ENCODE assay signal across 8 cellular contexts in the genomic region with DNA sequence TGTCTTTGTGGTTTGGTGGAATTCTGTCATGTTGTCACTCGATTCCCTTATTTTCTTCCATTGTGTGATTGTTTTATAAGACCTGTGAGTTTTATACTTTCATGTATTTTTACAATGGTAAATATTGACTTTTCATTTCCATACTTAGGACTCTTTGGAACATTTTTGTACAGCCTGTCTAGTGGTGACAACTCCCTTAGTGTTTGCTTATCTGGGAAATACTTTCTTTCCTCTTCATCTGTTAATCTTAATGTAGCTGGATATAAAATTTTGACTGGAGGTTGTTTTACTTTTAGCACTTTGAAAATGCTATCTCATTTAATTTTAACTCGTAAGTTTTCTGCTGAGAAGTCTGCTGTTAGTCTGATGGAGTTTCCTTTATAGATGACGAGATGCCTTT.
"Had no signal": no experiment of that assay in that cellular context is flagged by ENCODE, and none has a peak within 500 bp of the region (broad histone marks: within the 10 kb centered on the region; RNA-seq: fewer than 3 reads in every experiment).

No MANE protein-coding gene starts in this region.

- ATAC-seq: GM12878 had no signal

- FAIRE-seq: G401.6, GM12878, GM12891, GM12892, GM18507, GM19239 had no signal

- H3K4me3 ChIP-seq: GM12878 had no signal

- DNase-seq: GDM1, GF-D8 had no signal
